In genomic region chr18:10926565-10927194, GRCh38 we compare ENCODE assay signal across 12 cellular contexts.
DNase-seq lines count a peak whose midpoint lies in the region; ATAC-seq, FAIRE-seq and TF ChIP-seq lines count a peak whose summit lies in the region.
"Had no signal": no experiment of that assay in that cellular context is flagged by ENCODE, and none has a peak within 500 bp of the region (broad histone marks: within the 10 kb centered on the region; RNA-seq: fewer than 3 reads in every experiment).

No MANE protein-coding gene starts in this region.

- no peaks in the 10 kb centered on the region for H3K9me3 ChIP-seq in SK-N-SH
- H3K9me3 ChIP-seq in right cardiac atrium (ENCODE audit: control insufficient read depth, low read length): no peaks in the 10 kb centered on the region
- no peaks in the 10 kb centered on the region for H3K9me3 ChIP-seq in smooth muscle cell (replicated peaks; ENCODE audit: low read depth)
- H3K9me3 ChIP-seq: HAP-1 had no signal

- H3K36me3 ChIP-seq in SK-N-SH (replicated peaks in 1 of 2; ENCODE audit: control insufficient read depth in 1 of 2, insufficient read depth in 2 of 2, low read length in 1 of 2) (no peaks in the 10 kb centered on the region), smooth muscle cell (ENCODE audit: low read depth) (no peaks in the 10 kb centered on the region)
- H3K36me3 ChIP-seq: HAP-1 had no signal

- no peak for TF ChIP-seq CTCF in SK-N-SH (IDR thresholded peaks at IDR 0.05)
- no peak for TF ChIP-seq CTCF in smooth muscle cell (IDR thresholded peaks at IDR 0.05; ENCODE audit: borderline replicate concordance, insufficient read depth, poor library complexity, severe bottlenecking)

- H3K4me3 ChIP-seq in SK-N-SH (ENCODE audit: low read depth in 2 of 2, low read length in 1 of 2): peak overlapping the region in 1 of 2 experiments; percentile 26; a peak in 1 of 4 replicates
- peak overlapping the region; percentile 32 for H3K4me3 ChIP-seq in right cardiac atrium (ENCODE audit: low read length)
- no peak overlapping the region for H3K4me3 ChIP-seq in smooth muscle cell
- H3K4me3 ChIP-seq: HAP-1 had no signal

- H3K9me2 ChIP-seq in SK-N-SH: no peaks in the 10 kb centered on the region

- WGBS in SK-N-SH (ENCODE audit: low lambda C conversion rate): 10% methylated on average over 14 of the region's 14 CpGs
- 31% methylated on average over 14 of the region's 14 CpGs for WGBS in right cardiac atrium
- 58% methylated on average over 14 of the region's 14 CpGs for WGBS in smooth muscle cell (ENCODE audit: low lambda C conversion rate)

- H3K4me2 ChIP-seq in SK-N-SH (peak overlapping the region; percentile 53), smooth muscle cell (peak overlapping the region; percentile 24)

- CTCF ChIA-PET in SK-N-SH (lab: Yijun Ruan, JAX): no interaction called here

- no peak for TF ChIP-seq RAD21 in SK-N-SH (IDR thresholded peaks at IDR 0.05; ENCODE audit: low read length)

- TF ChIP-seq POLR2A in GM12892 (IDR thresholded peaks at IDR 0.05; ENCODE audit: low read depth, low read length): no peak

- no peak for DNase-seq in GM12892 (ENCODE audit: insufficient read length)
- no peak for DNase-seq in SK-N-SH
- DNase-seq in right cardiac atrium: peak in 1 of 3 donors; percentile 41
- no peak for DNase-seq in smooth muscle cell (lab: John Stamatoyannopoulos, UW; ENCODE audit: unreplicated experiment)
- DNase-seq in T-helper 9 cell: no peak
- no peak for DNase-seq in putamen (ENCODE audit: low spot score)
- DNase-seq: activated T-cell treated with anti-CD3 and anti-CD28 coated beads for 4 hours; stimulated activated CD4-positive, alpha-beta T cell treated with anti-CD3 and anti-CD28 coated beads, Interleukin-12 subunit alpha, Interleukin-12 subunit beta, amount 100 ng/mL, for 4 hours had no signal

- FAIRE-seq in GM12892 (lab: Jason Lieb, UNC): peak; percentile 77
- FAIRE-seq: G401.6 had no signal

- no peaks in the 10 kb centered on the region for H4K20me1 ChIP-seq in SK-N-SH (ENCODE audit: insufficient read depth)
- no peaks in the 10 kb centered on the region for H4K20me1 ChIP-seq in smooth muscle cell (ENCODE audit: low read depth)

- ATAC-seq in right cardiac atrium (peak in 1 of 2 donors; percentile 63), HG02571 (IDR thresholded peaks at IDR 0.05; ENCODE audit: unreplicated experiment) (no peak), GM19467 (IDR thresholded peaks at IDR 0.05; ENCODE audit: unreplicated experiment) (no peak)

- H3K4me1 ChIP-seq in SK-N-SH (ENCODE audit: control insufficient read depth in 1 of 2, insufficient read depth in 2 of 2, low read depth in 1 of 2, low read length in 1 of 2) (peaks cover 0 to 8% of the 10 kb centered on the region in 2 experiments; a peak in 1 of 4 replicates), right cardiac atrium (ENCODE audit: control insufficient read depth, insufficient read depth, low read length) (no peaks in the 10 kb centered on the region), smooth muscle cell (ENCODE audit: low read depth) (peaks cover 10% of the 10 kb centered on the region)
- H3K4me1 ChIP-seq: HAP-1 had no signal

- H3K27me3 ChIP-seq in SK-N-SH (ENCODE audit: insufficient read depth) (peaks cover 9% of the 10 kb centered on the region; the same call in 1 of the 2 replicates), right cardiac atrium (ENCODE audit: control insufficient read depth, insufficient read depth) (no peaks in the 10 kb centered on the region), smooth muscle cell (ENCODE audit: low read depth) (no peaks in the 10 kb centered on the region)

- H3K9ac ChIP-seq in SK-N-SH (no peak overlapping the region; the same call in 1 of the 2 replicates), smooth muscle cell (ENCODE audit: low read depth) (no peak overlapping the region)

- POLR2A ChIA-PET in SK-N-SH (lab: Yijun Ruan, JAX): no interaction called here

- intact Hi-C loops in right cardiac atrium (cut with DNase I): no loop called here

- H3K79me2 ChIP-seq in SK-N-SH (ENCODE audit: insufficient read depth) (no peaks in the 10 kb centered on the region), smooth muscle cell (ENCODE audit: low read depth) (no peaks in the 10 kb centered on the region)

- H3K27ac ChIP-seq in SK-N-SH (ENCODE audit: low read depth in 2 of 2, low read length in 1 of 2) (peak overlapping the region in 1 of 2 experiments; percentile 52; a peak in 2 of 4 replicates), right cardiac atrium (ENCODE audit: low read length) (no peak overlapping the region), smooth muscle cell (ENCODE audit: low read depth) (peak overlapping the region; percentile 73)

- TF ChIP-seq EP300 in SK-N-SH (IDR thresholded peaks at IDR 0.05; ENCODE audit: borderline replicate concordance in 1 of 2, low read depth in 1 of 2, low read length in 1 of 2): no peak

- peak overlapping the region; percentile 75 for H2AFZ ChIP-seq in SK-N-SH (ENCODE audit: low read depth)
- no peak overlapping the region for H2AFZ ChIP-seq in smooth muscle cell (ENCODE audit: low read depth)

- H3F3A ChIP-seq in SK-N-SH (replicated peaks; ENCODE audit: insufficient read depth) (peaks cover 3% of the 10 kb centered on the region), smooth muscle cell (ENCODE audit: low read depth) (peaks cover 7% of the 10 kb centered on the region)

TF ChIP-seq in SK-N-SH, 30 proteins besides CTCF, POLR2A, EP300 and RAD21:
- no peak for TF ChIP-seq NFIC (IDR thresholded peaks at IDR 0.05; ENCODE audit: borderline replicate concordance)
- TF ChIP-seq EZH2phosphoT487 (IDR thresholded peaks at IDR 0.05; ENCODE audit: borderline replicate concordance, low read depth): no peak
- TF ChIP-seq MXI1 (IDR thresholded peaks at IDR 0.05; ENCODE audit: low read depth, low read length): no peak
- TF ChIP-seq, protein P1, sequence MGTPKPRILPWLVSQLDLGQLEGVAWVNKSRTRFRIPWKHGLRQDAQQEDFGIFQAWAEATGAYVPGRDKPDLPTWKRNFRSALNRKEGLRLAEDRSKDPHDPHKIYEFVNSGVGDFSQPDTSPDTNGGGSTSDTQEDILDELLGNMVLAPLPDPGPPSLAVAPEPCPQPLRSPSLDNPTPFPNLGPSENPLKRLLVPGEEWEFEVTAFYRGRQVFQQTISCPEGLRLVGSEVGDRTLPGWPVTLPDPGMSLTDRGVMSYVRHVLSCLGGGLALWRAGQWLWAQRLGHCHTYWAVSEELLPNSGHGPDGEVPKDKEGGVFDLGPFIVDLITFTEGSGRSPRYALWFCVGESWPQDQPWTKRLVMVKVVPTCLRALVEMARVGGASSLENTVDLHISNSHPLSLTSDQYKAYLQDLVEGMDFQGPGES (IDR thresholded peaks at IDR 0.05; ENCODE audit: low read depth, low read length): no peak
- TF ChIP-seq ELF1 (IDR thresholded peaks at IDR 0.05): peak; percentile 65; the same call in 1 of the 2 replicates
- TF ChIP-seq, protein P2, sequence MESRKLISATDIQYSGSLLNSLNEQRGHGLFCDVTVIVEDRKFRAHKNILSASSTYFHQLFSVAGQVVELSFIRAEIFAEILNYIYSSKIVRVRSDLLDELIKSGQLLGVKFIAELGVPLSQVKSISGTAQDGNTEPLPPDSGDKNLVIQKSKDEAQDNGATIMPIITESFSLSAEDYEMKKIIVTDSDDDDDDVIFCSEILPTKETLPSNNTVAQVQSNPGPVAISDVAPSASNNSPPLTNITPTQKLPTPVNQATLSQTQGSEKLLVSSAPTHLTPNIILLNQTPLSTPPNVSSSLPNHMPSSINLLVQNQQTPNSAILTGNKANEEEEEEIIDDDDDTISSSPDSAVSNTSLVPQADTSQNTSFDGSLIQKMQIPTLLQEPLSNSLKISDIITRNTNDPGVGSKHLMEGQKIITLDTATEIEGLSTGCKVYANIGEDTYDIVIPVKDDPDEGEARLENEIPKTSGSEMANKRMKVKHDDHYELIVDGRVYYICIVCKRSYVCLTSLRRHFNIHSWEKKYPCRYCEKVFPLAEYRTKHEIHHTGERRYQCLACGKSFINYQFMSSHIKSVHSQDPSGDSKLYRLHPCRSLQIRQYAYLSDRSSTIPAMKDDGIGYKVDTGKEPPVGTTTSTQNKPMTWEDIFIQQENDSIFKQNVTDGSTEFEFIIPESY (IDR thresholded peaks at IDR 0.05; ENCODE audit: borderline replicate concordance, low read depth): no peak
- TF ChIP-seq FOXM1 (IDR thresholded peaks at IDR 0.05; ENCODE audit: low read depth): no peak
- TF ChIP-seq, protein P3, sequence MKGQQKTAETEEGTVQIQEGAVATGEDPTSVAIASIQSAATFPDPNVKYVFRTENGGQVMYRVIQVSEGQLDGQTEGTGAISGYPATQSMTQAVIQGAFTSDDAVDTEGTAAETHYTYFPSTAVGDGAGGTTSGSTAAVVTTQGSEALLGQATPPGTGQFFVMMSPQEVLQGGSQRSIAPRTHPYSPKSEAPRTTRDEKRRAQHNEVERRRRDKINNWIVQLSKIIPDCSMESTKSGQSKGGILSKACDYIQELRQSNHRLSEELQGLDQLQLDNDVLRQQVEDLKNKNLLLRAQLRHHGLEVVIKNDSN (IDR thresholded peaks at IDR 0.05; ENCODE audit: borderline replicate concordance, low read depth): no peak
